Comparison of ENCODE assay signal across 10 cellular contexts in the genomic region with DNA sequence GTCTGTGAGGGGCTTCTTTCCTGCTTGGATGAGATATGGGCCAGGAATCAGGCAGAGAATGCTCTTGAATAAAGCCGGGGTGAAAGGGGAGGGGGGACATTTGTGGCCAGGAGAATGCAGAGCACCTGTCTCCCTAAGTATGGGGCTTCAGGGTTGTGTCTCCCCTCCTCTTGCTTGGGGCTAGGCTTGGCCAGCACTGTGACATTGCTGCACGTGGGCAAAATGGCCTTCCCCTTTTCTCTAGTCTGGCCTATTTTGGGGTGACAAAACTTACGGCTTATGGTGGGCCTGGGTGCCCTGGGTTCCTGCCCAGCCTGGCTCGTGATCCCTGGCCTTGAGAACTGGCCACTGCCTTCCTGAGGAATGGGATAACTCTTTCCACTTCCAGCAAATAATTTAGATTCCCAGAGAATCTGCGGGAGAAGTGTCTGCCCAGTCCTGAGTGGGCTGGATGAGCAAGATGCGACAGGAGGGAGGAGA. TPM values are rescaled to one million over a fixed set of nuclear protein-coding genes. Genes with fewer than 3 reads are reported as not detected.
DNase-seq lines count a peak whose midpoint lies in the region; ATAC-seq and TF ChIP-seq lines count a peak whose summit lies in the region.
"Had no signal": no experiment of that assay in that cellular context is flagged by ENCODE, and none has a peak within 500 bp of the region (broad histone marks: within the 10 kb centered on the region; RNA-seq: fewer than 3 reads in every experiment).

No MANE protein-coding gene starts in this region.

- intact Hi-C loops in left ventricle myocardium superior (cut with micrococcal nuclease), result no loop called here

- TF ChIP-seq CTCF in right atrium auricular region (IDR thresholded peaks at IDR 0.05) (no peak), cardiac fibroblast (IDR thresholded peaks at IDR 0.05; ENCODE audit: low read depth, low read length) (no peak)

- H3K4me3 ChIP-seq in right atrium auricular region (peak overlapping the region; percentile 28 to 82), cardiac fibroblast (replicated peaks in 1 of 2; ENCODE audit: low read depth in 2 of 2, low read length in 2 of 2) (peak overlapping the region; percentile 26 to 67), muscle layer of colon (ENCODE audit: low read depth in 1 of 2, low read length in 2 of 2) (peak overlapping the region in 1 of 2 donors; percentile 46)

- H3K27ac ChIP-seq in right atrium auricular region, result peak overlapping the region; percentile 98 to 99
- peak overlapping the region; percentile 75 for H3K27ac ChIP-seq in muscle layer of colon (ENCODE audit: low read depth, low read length)

- H3K36me3 ChIP-seq in right atrium auricular region (peaks cover 35% of the 10 kb centered on the region), muscle layer of colon (ENCODE audit: insufficient read depth, low read length) (peaks cover 41% of the 10 kb centered on the region)

- H3K9me3 ChIP-seq in right atrium auricular region (no peaks in the 10 kb centered on the region), muscle layer of colon (ENCODE audit: low read length) (no peaks in the 10 kb centered on the region)

- no peak for ATAC-seq in left ventricle myocardium superior

- H3K27me3 ChIP-seq in right atrium auricular region (no peaks in the 10 kb centered on the region), muscle layer of colon (ENCODE audit: control insufficient read depth in 1 of 2, insufficient read depth in 2 of 2, low read length in 2 of 2) (no peaks in the 10 kb centered on the region)

- H3K4me1 ChIP-seq in right atrium auricular region (peaks cover 0 to 86% of the 10 kb centered on the region in 2 donors), muscle layer of colon (ENCODE audit: insufficient read depth, low read length) (peaks cover 66% of the 10 kb centered on the region)

- peak overlapping the region; percentile 36 for H3K9ac ChIP-seq in muscle layer of colon (ENCODE audit: low read length)

- DNase-seq in right atrium auricular region (ENCODE audit: low spot score) (no peak), left ventricle myocardium superior (no peak), cardiac fibroblast (ENCODE audit: low read depth in 2 of 2) (no peak), UCSD-AML1 (lab: John Stamatoyannopoulos, UW; ENCODE audit: unreplicated experiment) (no peak), DMS114 treated with DMSO at 0.1 percent for 48 hours (lab: John Stamatoyannopoulos, UW; ENCODE audit: unreplicated experiment) (no peak), HuH-7.5 (ENCODE audit: low spot score) (no peak), SHP77 treated with DMSO at 0.1 percent for 48 hours (lab: John Stamatoyannopoulos, UW) (no peak)
- DNase-seq: activated gamma-delta T cell, naive B cell had no signal

RNA-seq across cellular contexts. Expression of gene NFE2L1, which starts 5.6 kb away (rescaled TPM):
- total RNA-seq in right atrium auricular region (100 to 1,000 TPM; 271 to 418 TPM), left ventricle myocardium superior (886 TPM)

RNA-seq across cellular contexts. Expression of gene COPZ2, which starts 16.2 kb away (rescaled TPM):
- total RNA-seq in right atrium auricular region, result 10 to 100 TPM; 43.5 to 48.1 TPM
- 58.2 TPM for total RNA-seq in left ventricle myocardium superior

RNA-seq across cellular contexts. Expression of gene CBX1, which starts 47.5 kb away (rescaled TPM):
- total RNA-seq in right atrium auricular region (10 to 100 TPM; 18.3 to 22.1 TPM), left ventricle myocardium superior (37.9 TPM)

RNA-seq across cellular contexts. Expression of gene SNX11, which starts 53.8 kb away (rescaled TPM):
- total RNA-seq in right atrium auricular region (1 to 10 TPM; 5.4 to 9.3 TPM), left ventricle myocardium superior (11.1 TPM)
